ENCODE assay signal across 29 cellular contexts in genomic region chr13:89763011-89763410, GRCh38.
"Had no signal": no experiment of that assay in that cellular context is flagged by ENCODE, and none has a peak within 500 bp of the region (broad histone marks: within the 10 kb centered on the region; RNA-seq: fewer than 3 reads in every experiment).

No MANE protein-coding gene starts in this region.

- H3K27me3 Mint-ChIP-seq: activated CD4-positive, alpha-beta T cell treated with anti-CD3 and anti-CD28 coated beads for 36 hours; activated CD8-positive, alpha-beta memory T cell treated with anti-CD3 and anti-CD28 coated beads, Interleukin-2, amount 10 ng/mL, durations not matched to agents 7 days and 5 days; activated naive CD4-positive, alpha-beta T cell treated with anti-CD3 and anti-CD28 coated beads, Interleukin-2, amount 50 U/mL, for 24 hours; dendritic cell treated with granulocyte-macrophage colony-stimulating factor and Interleukin-4, amounts not matched to agents 40 ng/mL and 50 ng/mL, for 4 days; naive thymus-derived CD4-positive, alpha-beta T cell; stimulated activated memory B cell treated with anti-CD40 and anti-IgM and Interleukin-4, amounts not matched to agents 10 μg/mL and 1 μg/mL and 100 μg/mL, for 72 hours had no signal

- H3K9me3 ChIP-seq: pancreas, prostate gland, sigmoid colon, stomach, thyroid gland, upper lobe of left lung had no signal

- H3K27ac Mint-ChIP-seq: activated CD4-positive, alpha-beta T cell treated with anti-CD3 and anti-CD28 coated beads for 36 hours; activated CD8-positive, alpha-beta memory T cell treated with anti-CD3 and anti-CD28 coated beads, Interleukin-2, amount 10 ng/mL, durations not matched to agents 7 days and 5 days; activated CD8-positive, alpha-beta T cell treated with anti-CD3 and anti-CD28 coated beads, Interleukin-2, amount 10 ng/mL, durations not matched to agents 7 days and 5 days; activated naive CD4-positive, alpha-beta T cell treated with anti-CD3 and anti-CD28 coated beads, Interleukin-2, amount 50 U/mL, for 24 hours; activated T-helper 2 cell treated with anti-CD3 and anti-CD28 coated beads, Interferon-gamma antibody, Interleukin-2, Interleukin-4, amounts not matched to agents 10 μg/mL and 5 μg/mL and 100 μg/mL, durations not matched to agents 14 hours and 24 hours and 36 hours; dendritic cell treated with granulocyte-macrophage colony-stimulating factor and Interleukin-4, amounts not matched to agents 40 ng/mL and 50 ng/mL, for 4 days; naive thymus-derived CD4-positive, alpha-beta T cell; stimulated activated memory B cell treated with anti-CD40 and anti-IgM and Interleukin-4, amounts not matched to agents 10 μg/mL and 1 μg/mL and 100 μg/mL, for 72 hours had no signal

- H3K27ac ChIP-seq: brain microvascular endothelial cell, pancreas, prostate gland, sigmoid colon, stomach, thyroid gland, upper lobe of left lung had no signal

- H3K4me1 Mint-ChIP-seq: activated CD4-positive, alpha-beta T cell treated with anti-CD3 and anti-CD28 coated beads for 36 hours; activated CD8-positive, alpha-beta memory T cell treated with anti-CD3 and anti-CD28 coated beads, Interleukin-2, amount 10 ng/mL, durations not matched to agents 7 days and 5 days; activated naive CD4-positive, alpha-beta T cell treated with anti-CD3 and anti-CD28 coated beads, Interleukin-2, amount 50 U/mL, for 24 hours; naive thymus-derived CD4-positive, alpha-beta T cell; stimulated activated memory B cell treated with anti-CD40 and anti-IgM and Interleukin-4, amounts not matched to agents 10 μg/mL and 1 μg/mL and 100 μg/mL, for 72 hours had no signal

- H3K4me1 ChIP-seq: pancreas, prostate gland, sigmoid colon, stomach, thyroid gland, upper lobe of left lung had no signal

- H3K27me3 ChIP-seq: brain microvascular endothelial cell, pancreas, sigmoid colon, stomach, thyroid gland, upper lobe of left lung had no signal

- ATAC-seq: activated CD4-positive, alpha-beta T cell treated with anti-CD3 and anti-CD28 coated beads for 36 hours; activated CD8-positive, alpha-beta memory T cell treated with anti-CD3 and anti-CD28 coated beads, Interleukin-2, amount 10 ng/mL, durations not matched to agents 7 days and 5 days; activated CD8-positive, alpha-beta T cell treated with anti-CD3 and anti-CD28 coated beads, Interleukin-2, amount 10 ng/mL, durations not matched to agents 7 days and 5 days; left cardiac atrium; left ventricle myocardium superior; naive thymus-derived CD4-positive, alpha-beta T cell; pancreas; stimulated activated memory B cell treated with anti-CD40 and anti-IgM and Interleukin-4, amounts not matched to agents 10 μg/mL and 1 μg/mL and 100 μg/mL, for 72 hours had no signal

- H3K36me3 Mint-ChIP-seq: activated CD8-positive, alpha-beta memory T cell treated with anti-CD3 and anti-CD28 coated beads, Interleukin-2, amount 10 ng/mL, durations not matched to agents 7 days and 5 days; activated naive CD4-positive, alpha-beta T cell treated with anti-CD3 and anti-CD28 coated beads, Interleukin-2, amount 50 U/mL, for 24 hours; naive thymus-derived CD4-positive, alpha-beta T cell; stimulated activated memory B cell treated with anti-CD40 and anti-IgM and Interleukin-4, amounts not matched to agents 10 μg/mL and 1 μg/mL and 100 μg/mL, for 72 hours had no signal

- H3K4me3 Mint-ChIP-seq: activated CD4-positive, alpha-beta T cell treated with anti-CD3 and anti-CD28 coated beads for 36 hours; activated CD8-positive, alpha-beta memory T cell treated with anti-CD3 and anti-CD28 coated beads, Interleukin-2, amount 10 ng/mL, durations not matched to agents 7 days and 5 days; activated CD8-positive, alpha-beta T cell treated with anti-CD3 and anti-CD28 coated beads, Interleukin-2, amount 10 ng/mL, durations not matched to agents 7 days and 5 days; activated naive CD4-positive, alpha-beta T cell treated with anti-CD3 and anti-CD28 coated beads, Interleukin-2, amount 50 U/mL, for 24 hours; dendritic cell treated with granulocyte-macrophage colony-stimulating factor and Interleukin-4, amounts not matched to agents 40 ng/mL and 50 ng/mL, for 4 days; naive thymus-derived CD4-positive, alpha-beta T cell; stimulated activated memory B cell treated with anti-CD40 and anti-IgM and Interleukin-4, amounts not matched to agents 10 μg/mL and 1 μg/mL and 100 μg/mL, for 72 hours had no signal

- H3K36me3 ChIP-seq: brain microvascular endothelial cell, pancreas, prostate gland, sigmoid colon, stomach, thyroid gland, upper lobe of left lung had no signal

- DNase-seq: activated CD4-positive, alpha-beta T cell treated with anti-CD3 and anti-CD28 coated beads for 36 hours; activated CD4-positive, CD25-positive, alpha-beta regulatory T cell; activated CD8-positive, alpha-beta memory T cell treated with anti-CD3 and anti-CD28 coated beads, Interleukin-2, amount 10 ng/mL, durations not matched to agents 7 days and 5 days; activated CD8-positive, alpha-beta T cell treated with anti-CD3 and anti-CD28 coated beads, Interleukin-2, amount 10 ng/mL, durations not matched to agents 7 days and 5 days; activated T-cell treated with anti-CD3 and anti-CD28 coated beads, Interleukin-2, amount 50 U/mL, for 48 hours; aorta; brain microvascular endothelial cell; central memory CD4-positive, alpha-beta T cell; erythroblast; foreskin fibroblast; islet precursor cell; left cardiac atrium; left ventricle myocardium superior; midbrain; naive thymus-derived CD4-positive, alpha-beta T cell; pancreas; retina; sigmoid colon; small intestine; stimulated activated CD4-positive, alpha-beta T cell treated with anti-CD3 and anti-CD28 coated beads, Interleukin-4, amount 100 ng/mL, for 24 hours; stimulated activated CD8-positive, alpha-beta memory T cell treated with anti-CD3 and anti-CD28 coated beads, Interleukin-4, amount 100 ng/mL, for 48 hours; stomach; thyroid gland; upper lobe of left lung had no signal

- H3K4me3 ChIP-seq: pancreas, prostate gland, sigmoid colon, stomach, thyroid gland, upper lobe of left lung had no signal

- FAIRE-seq: small intestine had no signal
